ENCODE assay signal across 8 cellular contexts in genomic region chr19:18340990-18341868, GRCh38. TPM values are rescaled to one million over a fixed set of nuclear protein-coding genes. Genes with fewer than 3 reads are reported as not detected.
DNase-seq lines count a peak whose midpoint lies in the region; ATAC-seq and TF ChIP-seq lines count a peak whose summit lies in the region.

No MANE protein-coding gene starts in this region.

- TF ChIP-seq POLR2A in uterus (IDR thresholded peaks at IDR 0.05): no peak

- H3K9me3 ChIP-seq in DOHH2 (ENCODE audit: control insufficient read depth, insufficient read depth, low read length) (no peaks in the 10 kb centered on the region), SJSA1 (replicated peaks) (no peaks in the 10 kb centered on the region), cardiac muscle cell (ENCODE audit: low read depth) (no peaks in the 10 kb centered on the region), uterus (no peaks in the 10 kb centered on the region)

- TF ChIP-seq CTCF in DOHH2 (IDR thresholded peaks at IDR 0.05; ENCODE audit: low read depth, low read length, poor library complexity, severe bottlenecking) (peak; percentile 24), cardiac muscle cell (IDR thresholded peaks at IDR 0.05; ENCODE audit: low read depth, low read length) (no peak), uterus (IDR thresholded peaks at IDR 0.05) (no peak)

- H3K4me1 ChIP-seq in DOHH2 (ENCODE audit: control insufficient read depth, low read length) (peaks cover 21% of the 10 kb centered on the region), SJSA1 (replicated peaks) (peaks cover 19% of the 10 kb centered on the region), cardiac muscle cell (ENCODE audit: low read depth) (peaks cover 3% of the 10 kb centered on the region), uterus (no peaks in the 10 kb centered on the region)

- H3F3A ChIP-seq in DOHH2 (ENCODE audit: control insufficient read depth, insufficient read depth): peaks cover 14% of the 10 kb centered on the region

- no peaks in the 10 kb centered on the region for H3K79me2 ChIP-seq in DOHH2 (ENCODE audit: control insufficient read depth, low read length)

- H3K27ac ChIP-seq in DOHH2 (ENCODE audit: low read depth, low read length) (peak overlapping the region; percentile 5; the same call in 1 of the 2 replicates), SJSA1 (no peak overlapping the region), cardiac muscle cell (no peak overlapping the region), uterus (peak overlapping the region; percentile 81 to 87)

- intact Hi-C loops in posterior cingulate gyrus (cut with DNase I): loop anchor here (5.0 kb wide), 1 partner anchor 71 kb away; no protein-coding TSS in a partner anchor
- intact Hi-C loops in uterus (cut with DNase I; ENCODE audit: low total_unique reads): loop anchor here (10.0 kb wide), 1 partner anchor 74 kb away; the partner anchor contains the start of gene SSBP4

- peak; percentile 46 for ATAC-seq in HG02763 (IDR thresholded peaks at IDR 0.05; ENCODE audit: unreplicated experiment)

- peak overlapping the region; percentile 91 for H3K4me2 ChIP-seq in DOHH2 (ENCODE audit: low read length)

- no peaks in the 10 kb centered on the region for H3K9me2 ChIP-seq in DOHH2 (replicated peaks; ENCODE audit: control insufficient read depth, low read length)

- H3K27me3 ChIP-seq in DOHH2 (ENCODE audit: control insufficient read depth, low read length): peaks cover 3% of the 10 kb centered on the region; the same call in 1 of the 2 replicates
- no peaks in the 10 kb centered on the region for H3K27me3 ChIP-seq in SJSA1 (replicated peaks)
- no peaks in the 10 kb centered on the region for H3K27me3 ChIP-seq in cardiac muscle cell
- H3K27me3 ChIP-seq in uterus: no peaks in the 10 kb centered on the region

- H4K20me1 ChIP-seq in DOHH2 (ENCODE audit: control insufficient read depth, insufficient read depth, low read depth, low read length): no peaks in the 10 kb centered on the region

- DNase-seq in SJSA1 (ENCODE audit: low read depth in 1 of 2, low spot score in 2 of 2): peak; percentile 31 to 67
- DNase-seq in activated naive CD4-positive, alpha-beta T cell (lab: John Stamatoyannopoulos, UW): peak; percentile 28 to 59 (median 40)
- DNase-seq in cardiac muscle cell (ENCODE audit: low read depth in 1 of 2, low spot score in 1 of 2): peak; percentile 29 to 43
- peak in 9 of 10 donors; percentile 25 to 91 (median 54) for DNase-seq in posterior cingulate gyrus
- peak; percentile 48 to 66 for DNase-seq in uterus
- DNase-seq in DMS153 treated with DMSO at 0.1 percent for 48 hours (lab: John Stamatoyannopoulos, UW; ENCODE audit: unreplicated experiment): no peak

- peak overlapping the region; percentile 81 for H3K4me3 ChIP-seq in DOHH2 (ENCODE audit: low read length)
- peak overlapping the region; percentile 72 for H3K4me3 ChIP-seq in SJSA1
- H3K4me3 ChIP-seq in cardiac muscle cell: peak overlapping the region; percentile 83
- H3K4me3 ChIP-seq in uterus: peak overlapping the region; percentile 76 to 80

- H3K36me3 ChIP-seq in DOHH2 (ENCODE audit: control insufficient read depth, low read length): no peaks in the 10 kb centered on the region
- no peaks in the 10 kb centered on the region for H3K36me3 ChIP-seq in SJSA1
- H3K36me3 ChIP-seq in cardiac muscle cell: no peaks in the 10 kb centered on the region
- H3K36me3 ChIP-seq in uterus: no peaks in the 10 kb centered on the region

RNA-seq across cellular contexts. Expression of gene PGPEP1, which starts 0.8 kb away (rescaled TPM):
- total RNA-seq in SJSA1 (2014; rRNA removed; shearing (Covaris generic)): 5.7 and 9.0 TPM in 2 replicates
- total RNA-seq in cardiac muscle cell: 19.6 and 19.7 TPM in 2 replicates
- 12.9 and 14.0 TPM in 2 replicates for polyA plus RNA-seq in cardiac muscle cell
- 10 to 100 TPM; 21.2 to 67.9 (median 38.1) TPM for total RNA-seq in uterus

RNA-seq across cellular contexts. Expression of gene LSM4, which starts 18.4 kb away (rescaled TPM):
- total RNA-seq in SJSA1 (2014; rRNA removed; shearing (Covaris generic)): 395 and 478 TPM in 2 replicates
- total RNA-seq in cardiac muscle cell (446 and 493 TPM in 2 replicates), uterus (100 to 1,000 TPM in 1 of 4 donors, 10 to 100 TPM in 2, 1 to 10 TPM in 1; 8.8 to 120 (median 64.2) TPM)
- polyA plus RNA-seq in cardiac muscle cell: 418 and 422 TPM in 2 replicates

RNA-seq across cellular contexts. Expression of gene GDF15, which starts 44.7 kb away (rescaled TPM):
- 12.4 and 21.9 TPM in 2 replicates for total RNA-seq in SJSA1 (2014; rRNA removed; shearing (Covaris generic))
- total RNA-seq in cardiac muscle cell: 2.9 and 10.0 TPM in 2 replicates
- 2.4 and 8.2 TPM in 2 replicates for polyA plus RNA-seq in cardiac muscle cell
- 10 to 100 TPM in 1 of 4 donors, 1 to 10 TPM in 1, under 1 TPM in 2; 0.41 to 13.1 (median 1.6) TPM for total RNA-seq in uterus

RNA-seq across cellular contexts. Expression of gene LRRC25, which starts 56.2 kb away (rescaled TPM):
- total RNA-seq in SJSA1 (2014; rRNA removed; shearing (Covaris generic)): not detected in 2 replicates
- total RNA-seq in cardiac muscle cell (0.04 TPM in 1 of 2 replicates, not detected in the other), uterus (1 to 10 TPM in 2 of 4 donors, under 1 TPM in 1, not detected in 1; 0.51 to 2.3 (median 1.9) TPM)
- polyA plus RNA-seq in cardiac muscle cell: not detected in 2 replicates

RNA-seq across cellular contexts. Expression of gene JUND, which starts 59.8 kb away (rescaled TPM):
- 17.2 and 69.6 TPM in 2 replicates for total RNA-seq in SJSA1 (2014; rRNA removed; shearing (Covaris generic))
- total RNA-seq in cardiac muscle cell (430 and 496 TPM in 2 replicates), uterus (100 to 1,000 TPM; 152 to 386 (median 290) TPM)
- 262 and 265 TPM in 2 replicates for polyA plus RNA-seq in cardiac muscle cell

Comparison
In these comparisons a context has a peak if more than half of its experiments do, and no peak if none do; other contexts are left out.
1. H3K27ac ChIP-seq: peak in DOHH2 (single experiment) and uterus (2 of 2); none in SJSA1 (single experiment) and cardiac muscle cell (single experiment).
2. Peak in every context shown above with its lines, with median percentiles within 50 percentile points of each other: H3K4me3 ChIP-seq.